Comparison of ENCODE assay signal across 8 cellular contexts in the genomic region with DNA sequence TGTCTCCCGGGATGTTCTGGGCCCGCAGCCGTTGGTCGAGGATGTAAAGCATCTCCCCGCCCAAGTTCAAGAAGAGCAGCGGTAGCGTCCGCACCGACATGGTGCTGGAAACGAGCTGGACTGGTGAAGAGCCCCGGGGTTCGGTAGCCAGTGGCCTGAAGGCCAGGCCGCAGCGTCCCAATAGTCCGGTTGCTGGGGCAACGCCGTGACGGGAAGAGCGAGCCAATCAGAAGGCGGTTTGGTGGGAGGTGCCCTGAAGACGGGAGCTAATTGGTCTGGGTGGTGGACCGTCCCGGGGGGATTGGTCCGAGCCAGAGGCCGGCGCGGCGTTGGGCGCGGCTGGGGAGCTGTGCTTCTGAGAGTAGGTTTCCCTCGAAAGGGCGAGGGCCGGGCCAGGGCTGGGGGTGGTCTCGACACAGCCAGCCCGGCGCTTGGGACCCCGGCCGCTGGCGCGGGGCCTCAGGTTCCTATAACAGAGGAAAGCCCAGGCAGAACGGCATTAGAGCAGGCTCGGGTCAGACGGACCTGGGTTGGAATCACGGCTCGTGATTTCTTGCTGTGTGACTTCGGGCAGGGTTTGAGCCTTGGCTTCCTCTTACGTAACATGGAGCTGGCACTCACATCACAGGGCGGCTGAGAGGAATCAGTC. TPM values are rescaled to one million over a fixed set of nuclear protein-coding genes. Genes with fewer than 3 reads are reported as not detected.
A peak's percentile ranks its signal among the peaks of the same experiment; 100 is the strongest.
DNase-seq lines count a peak whose midpoint lies in the region; ATAC-seq, FAIRE-seq and TF ChIP-seq lines count a peak whose summit lies in the region.

A gene with protein sequence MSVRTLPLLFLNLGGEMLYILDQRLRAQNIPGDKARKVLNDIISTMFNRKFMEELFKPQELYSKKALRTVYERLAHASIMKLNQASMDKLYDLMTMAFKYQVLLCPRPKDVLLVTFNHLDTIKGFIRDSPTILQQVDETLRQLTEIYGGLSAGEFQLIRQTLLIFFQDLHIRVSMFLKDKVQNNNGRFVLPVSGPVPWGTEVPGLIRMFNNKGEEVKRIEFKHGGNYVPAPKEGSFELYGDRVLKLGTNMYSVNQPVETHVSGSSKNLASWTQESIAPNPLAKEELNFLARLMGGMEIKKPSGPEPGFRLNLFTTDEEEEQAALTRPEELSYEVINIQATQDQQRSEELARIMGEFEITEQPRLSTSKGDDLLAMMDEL (minus strand): TSS at position 182 of the 649 bp plus-strand sequence. CDS start 82 bp downstream, at position 100.

- H3K4me2 ChIP-seq in A549 = peak within 1 kb of the TSS; percentile 92

- no peaks in the 10 kb centered on the region for H3K9me3 ChIP-seq in A549

- H3K27ac Mint-ChIP-seq in central memory CD8-positive, alpha-beta T cell (ENCODE audit: low read depth) = peak within 1 kb of the TSS; percentile 97

- TF ChIP-seq RAD21 in A549 (conservative IDR thresholded peaks at IDR 0.05 in 1 of 2, IDR thresholded peaks at IDR 0.05 in 1 of 2) = no peak

- no peak for TF ChIP-seq EP300 in A549 (IDR thresholded peaks at IDR 0.05)

- peak within 1 kb of the TSS; percentile 74 for H3K4me3 Mint-ChIP-seq in central memory CD8-positive, alpha-beta T cell

- H3K27ac ChIP-seq in A549 = peak within 1 kb of the TSS; percentile 87 to 91

- H3K27me3 Mint-ChIP-seq in central memory CD8-positive, alpha-beta T cell = no peaks in the 10 kb centered on the region

- peak; percentile 98 to 99 for ATAC-seq in A549
- peak; percentile 99 for ATAC-seq in GM18867 (IDR thresholded peaks at IDR 0.05; ENCODE audit: unreplicated experiment)
- ATAC-seq in HG03103 (IDR thresholded peaks at IDR 0.05; ENCODE audit: low read depth, unreplicated experiment) = peak; percentile 96
- ATAC-seq in central memory CD8-positive, alpha-beta T cell (replicated peaks; ENCODE audit: extremely low read depth, poor library complexity, severe bottlenecking) = peak; percentile 98

- 4% methylated on average over 8 of the region's 48 CpGs for WGBS in A549 (ENCODE audit: missing lambda C conversion rate)

- TF ChIP-seq CTCF in A549 (IDR thresholded peaks at IDR 0.05) = no peak

- H3K9me3 Mint-ChIP-seq in central memory CD8-positive, alpha-beta T cell = no peaks in the 10 kb centered on the region

- CTCF ChIA-PET in A549 (lab: Yijun Ruan, JAX) = interaction anchor here (1.0 to 2.9 kb wide), 5 partner anchors 10 to 301 kb away, joined by 3 to 13 read pairs (median 3); a partner anchor contains a TSS

- H3K4me1 Mint-ChIP-seq in central memory CD8-positive, alpha-beta T cell = peaks cover 17% of the 10 kb centered on the region

- FAIRE-seq in A549 (lab: Jason Lieb, UNC) = no peak

- H3K4me1 ChIP-seq in A549 = peaks cover 3% of the 10 kb centered on the region; the same call in 1 of the 3 replicates

- POLR2A ChIA-PET in A549 (lab: Yijun Ruan, JAX) = interaction anchor here (0.9 to 1.5 kb wide), 7 partner anchors 9 to 63 kb away, joined by 3 to 16 read pairs (median 5); a partner anchor contains a TSS

- peak within 1 kb of the TSS; percentile 53 for H3K4me3 ChIP-seq in A549

- DNase-seq in A549 (ENCODE audit: low read depth in 1 of 2, low spot score in 1 of 2) = peak; percentile 94 to 99
- peak; percentile 97 for DNase-seq in NCI-H2196 (lab: John Stamatoyannopoulos, UW; ENCODE audit: unreplicated experiment)
- DNase-seq in activated CD4-positive, CD25-positive, alpha-beta regulatory T cell treated with anti-CD3 and anti-CD28 coated beads, Interleukin-2, amount 50 U/mL, for 16 hours (ENCODE audit: low read depth, low spot score) = peak; percentile 75
- peak; percentile 76 to 79 for DNase-seq in central memory CD8-positive, alpha-beta T cell (ENCODE audit: low spot score in 2 of 2)
- peak; percentile 98 for DNase-seq in inferior parietal cortex (ENCODE audit: extremely low spot score)
- peak; percentile 89 for DNase-seq in smooth muscle cell of the brain vasculature (ENCODE audit: low read depth, low spot score)

- peak; percentile 63 for TF ChIP-seq POLR2A in A549 (IDR thresholded peaks at IDR 0.05; ENCODE audit: low read length)

- peaks cover 13% of the 10 kb centered on the region for H3K36me3 Mint-ChIP-seq in central memory CD8-positive, alpha-beta T cell (ENCODE audit: insufficient read depth)

TF ChIP-seq in A549, 52 proteins besides CTCF, POLR2A, EP300 and RAD21:
- TF ChIP-seq TP53 (CRISPR knock-in tag; IDR thresholded peaks at IDR 0.05) (peak; percentile 78; the same call in 1 of the 2 replicates), NPAS2 (CRISPR knock-in tag; IDR thresholded peaks at IDR 0.05; ENCODE audit: borderline replicate concordance) (no peak), HOXB13 (CRISPR knock-in tag; IDR thresholded peaks at IDR 0.05; ENCODE audit: low read depth) (peak; percentile 60; the same call in 1 of the 2 replicates), KDM1A (IDR thresholded peaks at IDR 0.05; ENCODE audit: low read depth) (no peak), PHF8 (IDR thresholded peaks at IDR 0.05; ENCODE audit: borderline replicate concordance, low read depth) (peak; percentile 70), CEBPB (IDR thresholded peaks at IDR 0.05) (peak in 1 of 2 experiments; percentile 59; a peak in 1 of 4 replicates), MYC (IDR thresholded peaks at IDR 0.05; ENCODE audit: borderline replicate concordance, low read length) (no peak), JUN (IDR thresholded peaks at IDR 0.05) (peak in 1 of 2 experiments; percentile 78; a peak in 3 of 5 replicates)
- TF ChIP-seq, protein P1, sequence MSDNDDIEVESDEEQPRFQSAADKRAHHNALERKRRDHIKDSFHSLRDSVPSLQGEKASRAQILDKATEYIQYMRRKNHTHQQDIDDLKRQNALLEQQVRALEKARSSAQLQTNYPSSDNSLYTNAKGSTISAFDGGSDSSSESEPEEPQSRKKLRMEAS (IDR thresholded peaks at IDR 0.05) = peak; percentile 97
- TF ChIP-seq, protein P2, sequence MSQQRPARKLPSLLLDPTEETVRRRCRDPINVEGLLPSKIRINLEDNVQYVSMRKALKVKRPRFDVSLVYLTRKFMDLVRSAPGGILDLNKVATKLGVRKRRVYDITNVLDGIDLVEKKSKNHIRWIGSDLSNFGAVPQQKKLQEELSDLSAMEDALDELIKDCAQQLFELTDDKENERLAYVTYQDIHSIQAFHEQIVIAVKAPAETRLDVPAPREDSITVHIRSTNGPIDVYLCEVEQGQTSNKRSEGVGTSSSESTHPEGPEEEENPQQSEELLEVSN (IDR thresholded peaks at IDR 0.05; ENCODE audit: borderline replicate concordance, low read depth) = peak; percentile 99
- TF ChIP-seq, protein P3, sequence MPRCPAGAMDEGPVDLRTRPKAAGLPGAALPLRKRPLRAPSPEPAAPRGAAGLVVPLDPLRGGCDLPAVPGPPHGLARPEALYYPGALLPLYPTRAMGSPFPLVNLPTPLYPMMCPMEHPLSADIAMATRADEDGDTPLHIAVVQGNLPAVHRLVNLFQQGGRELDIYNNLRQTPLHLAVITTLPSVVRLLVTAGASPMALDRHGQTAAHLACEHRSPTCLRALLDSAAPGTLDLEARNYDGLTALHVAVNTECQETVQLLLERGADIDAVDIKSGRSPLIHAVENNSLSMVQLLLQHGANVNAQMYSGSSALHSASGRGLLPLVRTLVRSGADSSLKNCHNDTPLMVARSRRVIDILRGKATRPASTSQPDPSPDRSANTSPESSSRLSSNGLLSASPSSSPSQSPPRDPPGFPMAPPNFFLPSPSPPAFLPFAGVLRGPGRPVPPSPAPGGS (IDR thresholded peaks at IDR 0.05) = peak; percentile 64; the same call in 1 of the 3 replicates

RNA-seq across cellular contexts. Expression of the gene that starts here (rescaled TPM):
- polyA plus RNA-seq in A549 (2011; rRNA removed) (6.6 and 6.8 TPM in 2 replicates), A549 (2017; fragmentation: RNase III; extraction: RNeasy Plus Mini Kit Qiagen cat#74134 plus additional on column Dnase treatment) (4.0 to 4.8 TPM (median 4.6 TPM) in 3 replicates)
- polyA plus RNA-seq in A549 (2012; cell fraction: cytosol; rRNA removed) = 3.3 and 3.4 TPM in 2 replicates
- 1.8 and 4.3 TPM in 2 replicates for polyA plus RNA-seq in A549 (2012; cell fraction: nucleus; rRNA removed)
- 6.7 and 7.8 TPM in 2 replicates for polyA minus RNA-seq in A549 (2011; rRNA and poly(A)+ RNA removed)

Comparison
In these comparisons a context has a peak if more than half of its experiments do, and no peak if none do; other contexts are left out.
1. Peak in every context shown above with its lines: DNase-seq, ATAC-seq, H3K4me3 ChIP-seq and H3K27ac ChIP-seq.